In the genomic region with DNA sequence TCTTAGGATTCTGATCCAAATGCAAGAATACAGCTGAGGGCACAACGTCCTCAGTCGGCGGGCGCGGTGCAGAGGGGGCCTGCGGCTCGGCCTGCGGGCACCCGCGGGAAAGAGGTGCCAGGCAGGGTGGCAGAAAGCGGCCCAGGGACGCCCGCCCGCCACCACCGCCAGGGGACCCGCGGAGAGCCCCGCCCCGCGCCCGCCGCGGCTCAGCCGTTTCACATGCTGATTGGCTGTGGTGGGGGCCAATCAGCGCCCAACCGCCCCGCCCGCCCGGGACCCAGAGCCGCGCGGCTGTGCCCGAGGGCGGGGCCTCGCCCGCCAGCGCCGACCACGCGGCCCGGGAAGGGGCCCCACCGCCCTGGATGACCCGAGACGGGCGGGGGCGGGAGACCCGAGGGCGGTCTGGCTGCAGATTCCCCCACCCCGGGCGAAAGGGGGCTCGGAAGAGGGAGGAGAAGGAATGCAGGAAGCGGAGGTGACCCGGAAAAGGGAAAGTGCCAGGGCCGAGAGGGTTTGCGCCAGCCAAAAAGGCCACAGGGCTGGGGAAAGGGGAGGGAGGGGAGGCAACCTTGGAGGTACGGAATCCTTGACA, we compare ENCODE assay signal across 8 cellular contexts. TPM values are rescaled to one million over a fixed set of nuclear protein-coding genes. Genes with fewer than 3 reads are reported as not detected.
DNase-seq lines count a peak whose midpoint lies in the region; ATAC-seq and TF ChIP-seq lines count a peak whose summit lies in the region.

No MANE protein-coding gene starts in this region.

- peaks cover 16% of the 10 kb centered on the region for H3K4me1 ChIP-seq in CD4-positive, CD25-positive, alpha-beta regulatory T cell (ENCODE audit: control insufficient read depth, insufficient read depth, low read length, poor library complexity, severe bottlenecking)
- H3K4me1 ChIP-seq in duodenal mucosa (ENCODE audit: control insufficient read depth in 1 of 2, insufficient read depth in 2 of 2, low read length in 2 of 2), result peaks cover 43 to 45% of the 10 kb centered on the region in 2 donors
- peaks cover 56% of the 10 kb centered on the region for H3K4me1 ChIP-seq in lower lobe of right lung

- DNase-seq in CD4-positive, CD25-positive, alpha-beta regulatory T cell, result peak; percentile 87 to 94 (median 92)
- DNase-seq in NCI-H748 (lab: John Stamatoyannopoulos, UW; ENCODE audit: unreplicated experiment) (peak; percentile 92), lower lobe of right lung (peak; percentile 94)
- DNase-seq in activated CD4-positive, alpha-beta memory T cell treated with anti-CD3 and anti-CD28 coated beads for 36 hours, result peak; percentile 94
- DNase-seq in stimulated activated CD4-positive, alpha-beta T cell treated with anti-CD3 and anti-CD28 coated beads, TNF-alpha, amount 100 ng/mL, for 4 hours (ENCODE audit: low read depth in 3 of 3), result peak; percentile 89 to 92 (median 90)

- peaks cover 10 to 34% (median 16%) of the 10 kb centered on the region in 4 donors for H3K4me1 Mint-ChIP-seq in CD4-positive, CD25-positive, alpha-beta regulatory T cell
- peaks cover 29% of the 10 kb centered on the region for H3K4me1 Mint-ChIP-seq in activated CD4-positive, alpha-beta memory T cell treated with anti-CD3 and anti-CD28 coated beads for 36 hours (ENCODE audit: low read depth)

- H3K27me3 Mint-ChIP-seq in CD4-positive, CD25-positive, alpha-beta regulatory T cell, result peaks cover 28% of the 10 kb centered on the region
- H3K27me3 Mint-ChIP-seq in activated CD4-positive, alpha-beta memory T cell treated with anti-CD3 and anti-CD28 coated beads for 36 hours, result no peaks in the 10 kb centered on the region

- CTCF ChIA-PET in activated CD4-positive, alpha-beta memory T cell treated with anti-CD3 and anti-CD28 coated beads for 36 hours (lab: Charles Lee), result interaction anchor here (1.8 to 3.4 kb wide), 3 partner anchors 8 to 11 kb away, joined by 13 to 19 read pairs (median 14); partner anchors contain the start of gene IRS1

- peak overlapping the region; percentile 90 for H3K27ac ChIP-seq in CD4-positive, CD25-positive, alpha-beta regulatory T cell (ENCODE audit: insufficient read depth, low read length, poor library complexity, severe bottlenecking)
- H3K27ac ChIP-seq in duodenal mucosa (ENCODE audit: low read depth, low read length) (peak overlapping the region; percentile 76), lower lobe of right lung (peak overlapping the region; percentile 90)

- peak overlapping the region; percentile 77 for H3K4me3 ChIP-seq in CD4-positive, CD25-positive, alpha-beta regulatory T cell (ENCODE audit: low read depth, low read length)
- H3K4me3 ChIP-seq in duodenal mucosa (ENCODE audit: low read depth in 1 of 2, low read length in 2 of 2), result peak overlapping the region; percentile 68 to 84
- H3K4me3 ChIP-seq in lower lobe of right lung, result peak overlapping the region; percentile 77

- H3K9me3 Mint-ChIP-seq in CD4-positive, CD25-positive, alpha-beta regulatory T cell, result peaks cover 0 to 2% (median 0%) of the 10 kb centered on the region in 7 donors
- H3K9me3 Mint-ChIP-seq in activated CD4-positive, alpha-beta memory T cell treated with anti-CD3 and anti-CD28 coated beads for 36 hours, result no peaks in the 10 kb centered on the region

- intact Hi-C loops in activated CD4-positive, alpha-beta memory T cell treated with anti-CD3 and anti-CD28 coated beads for 36 hours (cut with micrococcal nuclease), result loop anchor here (1.0 to 10.0 kb wide), 7 partner anchors 8 to 1867 kb away; partner anchors contain the start of genes IRS1, MFF and RHBDD1
- intact Hi-C loops in lower lobe of right lung (cut with DNase I), result no loop called here

- peak; percentile 36 for TF ChIP-seq CTCF in lower lobe of right lung (IDR thresholded peaks at IDR 0.05)

- H3K9ac ChIP-seq in duodenal mucosa (ENCODE audit: low read depth in 1 of 2, low read length in 2 of 2), result peak overlapping the region; percentile 78 to 80

- POLR2A ChIA-PET in activated CD4-positive, alpha-beta memory T cell treated with anti-CD3 and anti-CD28 coated beads for 36 hours (lab: Charles Lee), result no interaction called here

- no peaks in the 10 kb centered on the region for H3K9me3 ChIP-seq in CD4-positive, CD25-positive, alpha-beta regulatory T cell (ENCODE audit: control insufficient read depth in 2 of 2, low read length in 2 of 2)
- no peaks in the 10 kb centered on the region for H3K9me3 ChIP-seq in duodenal mucosa (ENCODE audit: control insufficient read depth in 1 of 2, low read length in 2 of 2)
- H3K9me3 ChIP-seq in lower lobe of right lung, result no peaks in the 10 kb centered on the region

- peak; percentile 96 to 98 for ATAC-seq in CD4-positive, CD25-positive, alpha-beta regulatory T cell (ENCODE audit: low read depth in 2 of 2)
- ATAC-seq in GM19351 (IDR thresholded peaks at IDR 0.05; ENCODE audit: unreplicated experiment), result peak; percentile 98
- ATAC-seq in HG03460 (IDR thresholded peaks at IDR 0.05; ENCODE audit: unreplicated experiment), result peak; percentile 98
- peak; percentile 99 for ATAC-seq in lower lobe of right lung

- H3K36me3 ChIP-seq in CD4-positive, CD25-positive, alpha-beta regulatory T cell (ENCODE audit: control insufficient read depth, insufficient read depth, low read length), result no peaks in the 10 kb centered on the region
- H3K36me3 ChIP-seq in duodenal mucosa (ENCODE audit: control insufficient read depth in 1 of 2, insufficient read depth in 2 of 2, low read length in 2 of 2) (no peaks in the 10 kb centered on the region), lower lobe of right lung (no peaks in the 10 kb centered on the region)

- H3K4me3 Mint-ChIP-seq in CD4-positive, CD25-positive, alpha-beta regulatory T cell, result peak overlapping the region; percentile 92 to 98 (median 96)
- H3K4me3 Mint-ChIP-seq in activated CD4-positive, alpha-beta memory T cell treated with anti-CD3 and anti-CD28 coated beads for 36 hours, result peak overlapping the region; percentile 80

- no peaks in the 10 kb centered on the region for H3K27me3 ChIP-seq in CD4-positive, CD25-positive, alpha-beta regulatory T cell (ENCODE audit: control insufficient read depth, insufficient read depth, low read length)
- H3K27me3 ChIP-seq in duodenal mucosa (ENCODE audit: control insufficient read depth in 1 of 2, insufficient read depth in 2 of 2, low read length in 2 of 2) (no peaks in the 10 kb centered on the region), lower lobe of right lung (ENCODE audit: low read depth) (no peaks in the 10 kb centered on the region)

- H3K36me3 Mint-ChIP-seq in CD4-positive, CD25-positive, alpha-beta regulatory T cell, result no peaks in the 10 kb centered on the region
- peaks cover 3% of the 10 kb centered on the region for H3K36me3 Mint-ChIP-seq in activated CD4-positive, alpha-beta memory T cell treated with anti-CD3 and anti-CD28 coated beads for 36 hours

- peak overlapping the region; percentile 98 to 100 (median 99) for H3K27ac Mint-ChIP-seq in CD4-positive, CD25-positive, alpha-beta regulatory T cell
- peak overlapping the region; percentile 92 for H3K27ac Mint-ChIP-seq in activated CD4-positive, alpha-beta memory T cell treated with anti-CD3 and anti-CD28 coated beads for 36 hours

RNA-seq across cellular contexts. Expression of gene IRS1, which starts 8.0 kb away (rescaled TPM):
- total RNA-seq in CD4-positive, CD25-positive, alpha-beta regulatory T cell, result 3.5 TPM
- polyA plus RNA-seq in CD4-positive, CD25-positive, alpha-beta regulatory T cell, result under 1 TPM in 3 of 4 donors, not detected in 1; 0.05 to 0.17 (median 0.13) TPM
- 1 to 10 TPM; 2.0 to 2.1 TPM for total RNA-seq in activated CD4-positive, alpha-beta memory T cell treated with anti-CD3 and anti-CD28 coated beads for 36 hours
- 11.3 TPM for total RNA-seq in lower lobe of right lung

RNA-seq across cellular contexts. Expression of gene RHBDD1, which starts 44.3 kb away (rescaled TPM):
- total RNA-seq in CD4-positive, CD25-positive, alpha-beta regulatory T cell, result 56.4 TPM
- polyA plus RNA-seq in CD4-positive, CD25-positive, alpha-beta regulatory T cell, result 10 to 100 TPM; 24.7 to 39.6 (median 26.1) TPM
- 10 to 100 TPM; 38.0 to 41.1 TPM for total RNA-seq in activated CD4-positive, alpha-beta memory T cell treated with anti-CD3 and anti-CD28 coated beads for 36 hours
- 42.2 TPM for total RNA-seq in lower lobe of right lung

Comparison
In these comparisons a context has a peak if more than half of its experiments do, and no peak if none do; other contexts are left out.
1. Peak in every context shown above with its lines: DNase-seq, ATAC-seq, H3K4me3 ChIP-seq and H3K27ac ChIP-seq.